ENCODE assay signal across 23 cellular contexts in the genomic region with DNA sequence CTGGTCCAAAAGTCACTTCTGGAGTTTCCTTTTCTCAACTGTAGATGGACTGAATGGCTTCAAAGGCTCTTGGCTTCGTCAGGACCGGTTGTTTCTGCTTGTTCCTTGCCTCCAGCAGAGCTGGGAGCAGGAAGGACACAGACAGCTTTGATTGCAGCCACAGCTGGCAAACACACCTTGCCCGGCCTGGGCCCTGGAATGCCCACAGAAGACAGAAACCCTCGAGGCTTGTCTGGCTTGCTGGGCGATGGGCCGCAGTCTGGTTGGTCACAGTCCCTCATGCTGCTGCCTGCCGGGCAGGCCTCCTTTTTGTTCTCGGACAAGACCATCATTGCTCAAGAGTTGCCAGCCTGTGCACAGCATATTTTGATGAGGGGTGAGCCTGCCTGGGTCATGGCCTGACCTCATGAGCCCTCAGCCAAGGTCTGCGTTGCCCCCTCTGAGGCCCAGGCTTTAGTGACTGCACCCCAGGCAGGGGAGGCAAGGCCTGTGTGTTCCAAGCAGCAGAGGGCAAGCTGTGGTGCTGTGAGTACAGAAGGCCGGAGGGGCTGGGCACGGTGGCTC. TPM values are rescaled to one million over a fixed set of nuclear protein-coding genes. Genes with fewer than 3 reads are reported as not detected.
"Had no signal": no experiment of that assay in that cellular context is flagged by ENCODE, and none has a peak within 500 bp of the region (broad histone marks: within the 10 kb centered on the region; RNA-seq: fewer than 3 reads in every experiment).

No MANE protein-coding gene starts in this region.

- H3K27me3 Mint-ChIP-seq: activated B cell treated with CpG ODN at 0.5 μM for 24 hours; activated CD8-positive, alpha-beta T cell treated with anti-CD3 and anti-CD28 coated beads for 36 hours; activated T-cell treated with anti-CD3 and anti-CD28 coated beads, Interleukin-2, amount 50 U/mL, for 24 hours had no signal

- H3K4me1 Mint-ChIP-seq: activated CD4-positive, alpha-beta T cell treated with anti-CD3 and anti-CD28 coated beads, Interleukin-2, amount 10 ng/mL, durations not matched to agents 24 days and 14 days; activated naive CD4-positive, alpha-beta T cell treated with anti-CD3 and anti-CD28 coated beads, Interleukin-2, amount 10 ng/mL, durations not matched to agents 7 days and 5 days; activated naive CD8-positive, alpha-beta T cell treated with anti-CD3 and anti-CD28 coated beads, Interleukin-2, amount 50 U/mL, for 24 hours; central memory CD8-positive, alpha-beta T cell; mesothelial cell of epicardium; stimulated activated naive CD8-positive, alpha-beta T cell treated with anti-CD3 and anti-CD28 coated beads, Interleukin-15, amount 100 ng/mL, for 72 hours had no signal

- H3K4me3 Mint-ChIP-seq: activated B cell treated with CpG ODN at 0.5 μM for 24 hours; activated CD4-positive, alpha-beta T cell treated with anti-CD3 and anti-CD28 coated beads, Interleukin-2, amount 10 ng/mL, durations not matched to agents 24 days and 14 days; activated CD8-positive, alpha-beta T cell treated with anti-CD3 and anti-CD28 coated beads for 36 hours; activated naive CD4-positive, alpha-beta T cell treated with anti-CD3 and anti-CD28 coated beads, Interleukin-2, amount 10 ng/mL, durations not matched to agents 7 days and 5 days; activated naive CD8-positive, alpha-beta T cell treated with anti-CD3 and anti-CD28 coated beads, Interleukin-2, amount 50 U/mL, for 24 hours; activated T-cell treated with anti-CD3 and anti-CD28 coated beads, Interleukin-2, amount 50 U/mL, for 24 hours; central memory CD8-positive, alpha-beta T cell; mesothelial cell of epicardium; stimulated activated naive CD8-positive, alpha-beta T cell treated with anti-CD3 and anti-CD28 coated beads, Interleukin-15, amount 100 ng/mL, for 72 hours had no signal

- H3K4me1 ChIP-seq: gastroesophageal sphincter, psoas muscle, upper lobe of left lung had no signal

- H3K36me3 Mint-ChIP-seq: activated naive CD4-positive, alpha-beta T cell treated with anti-CD3 and anti-CD28 coated beads, Interleukin-2, amount 10 ng/mL, durations not matched to agents 7 days and 5 days; mesothelial cell of epicardium had no signal

- DNase-seq: activated B cell treated with CpG ODN at 0.5 μM for 24 hours; activated CD4-positive, alpha-beta T cell treated with anti-CD3 and anti-CD28 coated beads, Interleukin-2, amount 10 ng/mL, durations not matched to agents 24 days and 14 days; activated CD8-positive, alpha-beta T cell treated with anti-CD3 and anti-CD28 coated beads for 36 hours; activated naive CD4-positive, alpha-beta T cell treated with anti-CD3 and anti-CD28 coated beads, Interleukin-2, amount 10 ng/mL, durations not matched to agents 7 days and 5 days; activated naive CD8-positive, alpha-beta T cell treated with anti-CD3 and anti-CD28 coated beads, Interleukin-2, amount 50 U/mL, for 24 hours; activated T-cell treated with anti-CD3 and anti-CD28 coated beads, Interleukin-2, amount 50 U/mL, for 24 hours; anterior cingulate cortex; brain microvascular endothelial cell; cortex of kidney; heart right ventricle; psoas muscle; stimulated activated CD4-positive, alpha-beta T cell treated with anti-CD3 and anti-CD28 coated beads, Interleukin-15, amount 100 ng/mL, for 24 hours; stimulated activated CD4-positive, alpha-beta T cell treated with anti-CD3 and anti-CD28 coated beads, Interleukin-2, amount 100 ng/mL, for 48 hours; stimulated activated naive CD8-positive, alpha-beta T cell treated with anti-CD3 and anti-CD28 coated beads, Interleukin-15, amount 100 ng/mL, for 72 hours; T-helper 1 cell; T-helper 9 cell; upper lobe of left lung had no signal

- H3K4me3 ChIP-seq: gastroesophageal sphincter, heart right ventricle, psoas muscle, upper lobe of left lung had no signal

- ATAC-seq: activated CD8-positive, alpha-beta T cell treated with anti-CD3 and anti-CD28 coated beads for 36 hours; activated naive CD8-positive, alpha-beta T cell treated with anti-CD3 and anti-CD28 coated beads, Interleukin-2, amount 50 U/mL, for 24 hours; gastroesophageal sphincter; heart right ventricle; psoas muscle; right cardiac atrium; stimulated activated naive CD8-positive, alpha-beta T cell treated with anti-CD3 and anti-CD28 coated beads, Interleukin-15, amount 100 ng/mL, for 72 hours had no signal

- H3K9me3 Mint-ChIP-seq: activated B cell treated with CpG ODN at 0.5 μM for 24 hours; activated CD4-positive, alpha-beta T cell treated with anti-CD3 and anti-CD28 coated beads, Interleukin-2, amount 10 ng/mL, durations not matched to agents 24 days and 14 days; activated CD8-positive, alpha-beta T cell treated with anti-CD3 and anti-CD28 coated beads for 36 hours; activated naive CD4-positive, alpha-beta T cell treated with anti-CD3 and anti-CD28 coated beads, Interleukin-2, amount 10 ng/mL, durations not matched to agents 7 days and 5 days; activated naive CD8-positive, alpha-beta T cell treated with anti-CD3 and anti-CD28 coated beads, Interleukin-2, amount 50 U/mL, for 24 hours; activated T-cell treated with anti-CD3 and anti-CD28 coated beads, Interleukin-2, amount 50 U/mL, for 24 hours; activated T-helper 2 cell treated with anti-CD3 and anti-CD28 coated beads, Interferon-gamma antibody, Interleukin-2, Interleukin-4, amounts not matched to agents 10 μg/mL and 5 μg/mL and 100 μg/mL, durations not matched to agents 14 hours and 24 hours and 36 hours; central memory CD8-positive, alpha-beta T cell; mesothelial cell of epicardium; stimulated activated naive CD8-positive, alpha-beta T cell treated with anti-CD3 and anti-CD28 coated beads, Interleukin-15, amount 100 ng/mL, for 72 hours had no signal

- H3K27ac ChIP-seq: brain microvascular endothelial cell, gastroesophageal sphincter, heart right ventricle, psoas muscle, upper lobe of left lung had no signal

- H3K36me3 ChIP-seq: brain microvascular endothelial cell, gastroesophageal sphincter, heart right ventricle, upper lobe of left lung had no signal

- H3K27me3 ChIP-seq: brain microvascular endothelial cell, upper lobe of left lung had no signal

- H3K27ac Mint-ChIP-seq: activated B cell treated with CpG ODN at 0.5 μM for 24 hours; activated CD4-positive, alpha-beta T cell treated with anti-CD3 and anti-CD28 coated beads, Interleukin-2, amount 10 ng/mL, durations not matched to agents 24 days and 14 days; activated CD8-positive, alpha-beta T cell treated with anti-CD3 and anti-CD28 coated beads for 36 hours; activated naive CD4-positive, alpha-beta T cell treated with anti-CD3 and anti-CD28 coated beads, Interleukin-2, amount 10 ng/mL, durations not matched to agents 7 days and 5 days; activated naive CD8-positive, alpha-beta T cell treated with anti-CD3 and anti-CD28 coated beads, Interleukin-2, amount 50 U/mL, for 24 hours; activated T-cell treated with anti-CD3 and anti-CD28 coated beads, Interleukin-2, amount 50 U/mL, for 24 hours; activated T-helper 2 cell treated with anti-CD3 and anti-CD28 coated beads, Interferon-gamma antibody, Interleukin-2, Interleukin-4, amounts not matched to agents 10 μg/mL and 5 μg/mL and 100 μg/mL, durations not matched to agents 14 hours and 24 hours and 36 hours; mesothelial cell of epicardium; stimulated activated naive CD8-positive, alpha-beta T cell treated with anti-CD3 and anti-CD28 coated beads, Interleukin-15, amount 100 ng/mL, for 72 hours had no signal

- H3K9me3 ChIP-seq: gastroesophageal sphincter, heart right ventricle, psoas muscle, upper lobe of left lung had no signal

RNA-seq across cellular contexts. Expression of a gene that starts 37.8 kb away (rescaled TPM):
- total RNA-seq: activated CD4-positive, alpha-beta T cell treated with anti-CD3 and anti-CD28 coated beads, Interleukin-2, amount 10 ng/mL, durations not matched to agents 24 days and 14 days; activated CD8-positive, alpha-beta T cell treated with anti-CD3 and anti-CD28 coated beads for 36 hours; activated T-helper 2 cell treated with anti-CD3 and anti-CD28 coated beads, Interferon-gamma antibody, Interleukin-2, Interleukin-4, amounts not matched to agents 10 μg/mL and 5 μg/mL and 100 μg/mL, durations not matched to agents 14 hours and 24 hours and 36 hours had no signal
- polyA plus RNA-seq: neural cell had no signal
